13 cellular contexts compared by ENCODE assay signal in genomic region chr6:129929433-129929832, GRCh38.
DNase-seq lines count a peak whose midpoint lies in the region; ATAC-seq, FAIRE-seq and TF ChIP-seq lines count a peak whose summit lies in the region.
"Had no signal": no experiment of that assay in that cellular context is flagged by ENCODE, and none has a peak within 500 bp of the region (broad histone marks: within the 10 kb centered on the region; RNA-seq: fewer than 3 reads in every experiment).

No MANE protein-coding gene starts in this region.

- H3K9me3 ChIP-seq in K562 (replicated peaks; ENCODE audit: control insufficient read depth, insufficient read depth, low read depth, low read length) (no peaks in the 10 kb centered on the region), keratinocyte (ENCODE audit: control insufficient read depth, low read depth, low read length) (no peaks in the 10 kb centered on the region)
- H3K9me3 ChIP-seq: Caco-2, neutrophil had no signal

- no TSS peak for BruUV-seq in K562 (replicated peaks; lab: Mats Ljungman, UMichigan)

- no peaks in the 10 kb centered on the region for H3K9me1 ChIP-seq in K562 (ENCODE audit: control insufficient read depth, insufficient read depth, low read length)
- no peaks in the 10 kb centered on the region for H3K9me1 ChIP-seq in keratinocyte (ENCODE audit: control insufficient read depth, extremely low read depth, insufficient read depth, low read length)

- H2AFZ ChIP-seq in K562 (ENCODE audit: low read depth, low read length) (no peak overlapping the region), keratinocyte (ENCODE audit: control insufficient read depth, low read length) (no peak overlapping the region)

- no peak overlapping the region for H3K4me2 ChIP-seq in K562 (ENCODE audit: insufficient read depth, low read length)
- no peak overlapping the region for H3K4me2 ChIP-seq in keratinocyte (ENCODE audit: control insufficient read depth, extremely low read depth, insufficient read depth, low read depth, low read length)

- H3K27me3 ChIP-seq in K562 (ENCODE audit: control insufficient read depth in 2 of 2, insufficient read depth in 2 of 2, low read length in 2 of 2) (no peaks in the 10 kb centered on the region), keratinocyte (ENCODE audit: control insufficient read depth, extremely low read depth, insufficient read depth, low read length) (no peaks in the 10 kb centered on the region)
- H3K27me3 ChIP-seq: neutrophil had no signal

- TF ChIP-seq RAD21 in K562 (CRISPR knock-in tag; conservative IDR thresholded peaks at IDR 0.05 in 1 of 2, IDR thresholded peaks at IDR 0.05 in 1 of 2) = no peak

- POLR2A ChIA-PET in K562 (lab: Yijun Ruan, JAX) = no interaction called here

- H3K79me2 ChIP-seq in K562 (ENCODE audit: control insufficient read depth, insufficient read depth, low read length) (no peaks in the 10 kb centered on the region), keratinocyte (ENCODE audit: control insufficient read depth, insufficient read depth, low read length) (no peaks in the 10 kb centered on the region)

- H3K36me3 ChIP-seq in K562 (ENCODE audit: control insufficient read depth, insufficient read depth, low read length) = no peaks in the 10 kb centered on the region
- no peaks in the 10 kb centered on the region for H3K36me3 ChIP-seq in keratinocyte (ENCODE audit: control insufficient read depth in 2 of 2, extremely low read depth in 1 of 2, insufficient read depth in 2 of 2, low read length in 2 of 2)
- H3K36me3 ChIP-seq: neutrophil had no signal

- H3K27ac Mint-ChIP-seq in T-helper 2 cell treated with Interferon-gamma antibody and Interleukin-4, amounts not matched to agents 5 μg/mL and 100 μg/mL, for 36 hours = no peak overlapping the region
- H3K27ac Mint-ChIP-seq: activated naive CD8-positive, alpha-beta T cell treated with anti-CD3 and anti-CD28 coated beads, Interleukin-2, amount 10 ng/mL, durations not matched to agents 7 days and 5 days; IgD-negative memory B cell had no signal

- TF ChIP-seq POLR2A in K562 (conservative IDR thresholded peaks at IDR 0.05) = no peak

- TF ChIP-seq CTCF in K562 (IDR thresholded peaks at IDR 0.05 in 2 of 3, conservative IDR thresholded peaks at IDR 0.05 in 1 of 3; ENCODE audit: insufficient read depth in 2 of 3, low read depth in 1 of 3, low read length in 3 of 3) (no peak), keratinocyte (optimal IDR thresholded peaks at IDR 0.05 in 1 of 3, IDR thresholded peaks at IDR 0.05 in 1 of 3, conservative IDR thresholded peaks at IDR 0.05 in 1 of 3; ENCODE audit: extremely low read depth in 1 of 3, insufficient read depth in 2 of 3, low read length in 3 of 3) (no peak)

- H3K27me3 Mint-ChIP-seq in T-helper 2 cell treated with Interferon-gamma antibody and Interleukin-4, amounts not matched to agents 5 μg/mL and 100 μg/mL, for 36 hours (ENCODE audit: low read depth) = peaks cover 4% of the 10 kb centered on the region
- H3K27me3 Mint-ChIP-seq: IgD-negative memory B cell had no signal

- no peak overlapping the region for H3K4me3 Mint-ChIP-seq in T-helper 2 cell treated with Interferon-gamma antibody and Interleukin-4, amounts not matched to agents 5 μg/mL and 100 μg/mL, for 36 hours
- H3K4me3 Mint-ChIP-seq: activated naive CD8-positive, alpha-beta T cell treated with anti-CD3 and anti-CD28 coated beads, Interleukin-2, amount 10 ng/mL, durations not matched to agents 7 days and 5 days; IgD-negative memory B cell had no signal

- CTCF ChIA-PET in K562 (lab: Yijun Ruan, JAX; ENCODE audit: low intra/inter-chr PET ratio) = no interaction called here

- H3K4me3 ChIP-seq in K562 (no peak overlapping the region), keratinocyte (ENCODE audit: control insufficient read depth in 2 of 3, extremely low read depth in 1 of 3, insufficient read depth in 2 of 3, low read depth in 1 of 3, low read length in 3 of 3) (no peak overlapping the region)

- H3K4me1 ChIP-seq in K562 (replicated peaks in 1 of 2; ENCODE audit: control insufficient read depth in 2 of 2, insufficient read depth in 2 of 2, low read length in 2 of 2) (no peaks in the 10 kb centered on the region), keratinocyte (ENCODE audit: control insufficient read depth, extremely low read depth, insufficient read depth, low read length) (no peaks in the 10 kb centered on the region)
- H3K4me1 ChIP-seq: Caco-2 had no signal

- 17% methylated on average over 1 of the region's 1 CpG for WGBS in K562 (ENCODE audit: insufficient coverage, low coverage, missing lambda C conversion rate)

- no peaks in the 10 kb centered on the region for H3K4me1 Mint-ChIP-seq in T-helper 2 cell treated with Interferon-gamma antibody and Interleukin-4, amounts not matched to agents 5 μg/mL and 100 μg/mL, for 36 hours (ENCODE audit: low read depth)
- H3K4me1 Mint-ChIP-seq: activated naive CD8-positive, alpha-beta T cell treated with anti-CD3 and anti-CD28 coated beads, Interleukin-2, amount 10 ng/mL, durations not matched to agents 7 days and 5 days had no signal

- no peak for ATAC-seq in K562
- ATAC-seq in GM18858 (IDR thresholded peaks at IDR 0.05; ENCODE audit: unreplicated experiment) = no peak
- ATAC-seq: activated CD4-positive, CD25-positive, alpha-beta regulatory T cell treated with anti-CD3 and anti-CD28 coated beads, Interleukin-2, amount 50 U/mL, for 24 hours had no signal

- no peaks in the 10 kb centered on the region for H3K36me3 Mint-ChIP-seq in T-helper 2 cell treated with Interferon-gamma antibody and Interleukin-4, amounts not matched to agents 5 μg/mL and 100 μg/mL, for 36 hours (ENCODE audit: low read depth)
- H3K36me3 Mint-ChIP-seq: activated naive CD8-positive, alpha-beta T cell treated with anti-CD3 and anti-CD28 coated beads, Interleukin-2, amount 10 ng/mL, durations not matched to agents 7 days and 5 days; IgD-negative memory B cell had no signal

- DNase-seq in AG08395 (ENCODE audit: low spot score) (peak; percentile 84), M059J (ENCODE audit: low read depth) (peak; percentile 59), K562 (ENCODE audit: extremely low read depth in 1 of 4, low spot score in 3 of 4) (no peak), keratinocyte (ENCODE audit: low read depth, low spot score) (peak; percentile 30), SK-N-DZ (ENCODE audit: low spot score) (no peak), SW480 (ENCODE audit: low spot score) (no peak)
- no peak for DNase-seq in T-helper 2 cell treated with Interferon-gamma antibody and Interleukin-4, amounts not matched to agents 5 μg/mL and 100 μg/mL, for 36 hours (ENCODE audit: low spot score)
- DNase-seq: activated naive CD8-positive, alpha-beta T cell treated with anti-CD3 and anti-CD28 coated beads, Interleukin-2, amount 10 ng/mL, durations not matched to agents 7 days and 5 days; Caco-2 had no signal

- intact Hi-C loops in K562 (cut with micrococcal nuclease) = no loop called here

- H4K20me1 ChIP-seq in K562 (replicated peaks; ENCODE audit: control insufficient read depth, insufficient read depth, low read length) (no peaks in the 10 kb centered on the region), keratinocyte (ENCODE audit: control insufficient read depth, extremely low read depth, insufficient read depth, low read length) (no peaks in the 10 kb centered on the region)

- H3K27ac ChIP-seq in K562 (ENCODE audit: extremely low read depth, low read depth, low read length) (no peak overlapping the region), keratinocyte (ENCODE audit: control insufficient read depth, insufficient read depth, low read length) (no peak overlapping the region)
- H3K27ac ChIP-seq: neutrophil had no signal

- TF ChIP-seq EP300 in K562 (IDR thresholded peaks at IDR 0.05; ENCODE audit: low read length) = no peak

- H3K9ac ChIP-seq in K562 (ENCODE audit: insufficient read depth in 1 of 2, low read depth in 2 of 2, low read length in 2 of 2) = no peak overlapping the region
- no peak overlapping the region for H3K9ac ChIP-seq in keratinocyte (ENCODE audit: control insufficient read depth, extremely low read depth, insufficient read depth, low read length)

- H3K9me3 Mint-ChIP-seq in T-helper 2 cell treated with Interferon-gamma antibody and Interleukin-4, amounts not matched to agents 5 μg/mL and 100 μg/mL, for 36 hours = no peaks in the 10 kb centered on the region
- H3K9me3 Mint-ChIP-seq: activated naive CD8-positive, alpha-beta T cell treated with anti-CD3 and anti-CD28 coated beads, Interleukin-2, amount 10 ng/mL, durations not matched to agents 7 days and 5 days; IgD-negative memory B cell had no signal

- dilution Hi-C loops in keratinocyte (cut with MboI; ENCODE audit: extremely low pct_ligation_motif_present, low sequenced_read_pairs) = no loop called here

- in situ Hi-C loops in K562 (cut with MboI) = no loop called here

- peak; percentile 55 for FAIRE-seq in K562 (lab: Jason Lieb, UNC)
- FAIRE-seq in keratinocyte (lab: Jason Lieb, UNC) = peak; percentile 83

TF ChIP-seq in K562, 482 proteins besides CTCF, POLR2A, EP300 and RAD21:
- no peak for TF ChIP-seq E2F8 (IDR thresholded peaks at IDR 0.05; ENCODE audit: low read depth, partially characterized antibody)
- TF ChIP-seq NRF1 (conservative IDR thresholded peaks at IDR 0.05 in 1 of 2, IDR thresholded peaks at IDR 0.05 in 1 of 2) = peak; percentile 64 to 73
- TF ChIP-seq PYGO2 (tag; IDR thresholded peaks at IDR 0.05) = no peak
- TF ChIP-seq ZSCAN32 (CRISPR knock-in tag; IDR thresholded peaks at IDR 0.05) = no peak

Comparison
In these comparisons a context has a peak if more than half of its experiments do, and no peak if none do; other contexts are left out.
1. DNase-seq: peak in AG08395 (single experiment), M059J (single experiment) and keratinocyte (single experiment); none in K562 (0 of 4), SK-N-DZ (single experiment), T-helper 2 cell treated with Interferon-gamma antibody and Interleukin-4, amounts not matched to agents 5 μg/mL and 100 μg/mL, for 36 hours (single experiment) and SW480 (single experiment).